Comparison of ENCODE assay signal across 14 cellular contexts in genomic region chr12:51884676-51885229, GRCh38. TPM values are rescaled to one million over a fixed set of nuclear protein-coding genes. Genes with fewer than 3 reads are reported as not detected.
DNase-seq lines count a peak whose midpoint lies in the region; ATAC-seq, FAIRE-seq and TF ChIP-seq lines count a peak whose summit lies in the region.
"Had no signal": no experiment of that assay in that cellular context is flagged by ENCODE, and none has a peak within 500 bp of the region (broad histone marks: within the 10 kb centered on the region; RNA-seq: fewer than 3 reads in every experiment).

No MANE protein-coding gene starts in this region.

- H3K27ac Mint-ChIP-seq in endothelial cell (ENCODE audit: unreplicated experiment) = peak overlapping the region; percentile 76
- peak overlapping the region in 9 of 10 donors; percentile 12 to 96 (median 86) for H3K27ac Mint-ChIP-seq in naive thymus-derived CD8-positive, alpha-beta T cell

- CTCF ChIA-PET in PC-3 (lab: Charles Lee) = no interaction called here

- H3K36me3 ChIP-seq in DND-41 (ENCODE audit: insufficient read depth, low read length) (no peaks in the 10 kb centered on the region), PC-3 (ENCODE audit: low read depth, low read length) (no peaks in the 10 kb centered on the region), pancreas (no peaks in the 10 kb centered on the region)
- no peaks in the 10 kb centered on the region for H3K36me3 ChIP-seq in effector memory CD4-positive, alpha-beta T cell (ENCODE audit: control insufficient read depth, insufficient read depth, low read length)

- H3K27me3 Mint-ChIP-seq in endothelial cell (ENCODE audit: unreplicated experiment) = peaks cover 1% of the 10 kb centered on the region
- H3K27me3 Mint-ChIP-seq in naive thymus-derived CD8-positive, alpha-beta T cell = peaks cover 0 to 3% (median 0%) of the 10 kb centered on the region in 5 donors

- peaks cover 20% of the 10 kb centered on the region for H3K4me1 Mint-ChIP-seq in endothelial cell (ENCODE audit: unreplicated experiment)
- H3K4me1 Mint-ChIP-seq in naive thymus-derived CD8-positive, alpha-beta T cell = peaks cover 7 to 19% (median 15%) of the 10 kb centered on the region in 4 donors

- 78 to 87% methylated on average over 11 of the region's 11 CpGs for WGBS in pancreas, 2 donors

- no peaks in the 10 kb centered on the region for H3K9me2 ChIP-seq in PC-3 (replicated peaks; ENCODE audit: low read length)

- H3K4me3 ChIP-seq in DND-41 (ENCODE audit: low read depth in 1 of 2, low read length in 2 of 2) (no peak overlapping the region), PC-3 (ENCODE audit: low read length) (no peak overlapping the region), pancreas (no peak overlapping the region)
- no peak overlapping the region for H3K4me3 ChIP-seq in effector memory CD4-positive, alpha-beta T cell (ENCODE audit: insufficient read depth, low read depth, low read length, poor library complexity, severe bottlenecking)

- no peaks in the 10 kb centered on the region for H3K9me3 Mint-ChIP-seq in endothelial cell (ENCODE audit: unreplicated experiment)
- H3K9me3 Mint-ChIP-seq in naive thymus-derived CD8-positive, alpha-beta T cell = peaks cover 0 to 5% (median 0%) of the 10 kb centered on the region in 9 donors
- H3K9me3 Mint-ChIP-seq: effector memory CD8-positive, alpha-beta T cell; natural killer cell had no signal

- H3K4me3 Mint-ChIP-seq in endothelial cell (ENCODE audit: unreplicated experiment) = no peak overlapping the region
- peak overlapping the region in 1 of 10 donors; percentile 43 for H3K4me3 Mint-ChIP-seq in naive thymus-derived CD8-positive, alpha-beta T cell

- TF ChIP-seq CTCF in DND-41 (IDR thresholded peaks at IDR 0.05; ENCODE audit: borderline replicate concordance, extremely low read depth, low read length, poor library complexity, severe bottlenecking) (no peak), PC-3 (conservative IDR thresholded peaks at IDR 0.05; ENCODE audit: low read depth, low read length) (no peak), endothelial cell (IDR thresholded peaks at IDR 0.05; ENCODE audit: unreplicated experiment) (no peak), pancreas (IDR thresholded peaks at IDR 0.05) (no peak)

- H3K4me2 ChIP-seq in DND-41 (ENCODE audit: insufficient read depth, low read length) (no peak overlapping the region), PC-3 (ENCODE audit: low read length) (no peak overlapping the region)

- H3K36me3 Mint-ChIP-seq in endothelial cell (ENCODE audit: low read depth, unreplicated experiment) = no peaks in the 10 kb centered on the region
- H3K36me3 Mint-ChIP-seq in naive thymus-derived CD8-positive, alpha-beta T cell = peaks cover 0 to 2% (median 0%) of the 10 kb centered on the region in 3 donors
- H3K36me3 Mint-ChIP-seq: natural killer cell had no signal

- H4K20me1 ChIP-seq in DND-41 (ENCODE audit: insufficient read depth, low read length) = no peaks in the 10 kb centered on the region
- no peaks in the 10 kb centered on the region for H4K20me1 ChIP-seq in PC-3 (ENCODE audit: low read length)

- BruUV-seq in PC-3 (replicated peaks; lab: Mats Ljungman, UMichigan) = no TSS peak

- intact Hi-C loops in PC-3 (cut with micrococcal nuclease) = no loop called here
- intact Hi-C loops in pancreas (cut with DNase I) = no loop called here

- H3K9ac ChIP-seq in DND-41 (ENCODE audit: low read depth, low read length) (no peak overlapping the region), PC-3 (ENCODE audit: low read length) (no peak overlapping the region)

- ATAC-seq in DND-41 (ENCODE audit: insufficient read depth, low read depth) = no peak
- no peak; the same call in 1 of the 2 replicates for ATAC-seq in PC-3
- ATAC-seq in naive thymus-derived CD8-positive, alpha-beta T cell = no peak
- ATAC-seq in pancreas = no peak
- ATAC-seq in GM18520 (IDR thresholded peaks at IDR 0.05; ENCODE audit: unreplicated experiment) = no peak
- ATAC-seq: effector memory CD8-positive, alpha-beta T cell; natural killer cell had no signal

- H3K4me1 ChIP-seq in DND-41 (ENCODE audit: insufficient read depth, low read length) (peaks cover 11% of the 10 kb centered on the region), PC-3 (ENCODE audit: insufficient read depth, low read length) (peaks cover 7% of the 10 kb centered on the region; the same call in 1 of the 2 replicates), pancreas (no peaks in the 10 kb centered on the region)
- H3K4me1 ChIP-seq in effector memory CD4-positive, alpha-beta T cell (ENCODE audit: control insufficient read depth, insufficient read depth, low read length, poor library complexity, severe bottlenecking) = no peaks in the 10 kb centered on the region

- H2AFZ ChIP-seq in DND-41 (ENCODE audit: low read depth, low read length) (peak overlapping the region; percentile 70; the same call in 1 of the 2 replicates), PC-3 (ENCODE audit: low read length) (no peak overlapping the region)

- H3K27ac ChIP-seq in DND-41 (ENCODE audit: low read length) (no peak overlapping the region), PC-3 (ENCODE audit: low read length) (no peak overlapping the region), pancreas (no peak overlapping the region)
- H3K27ac ChIP-seq in effector memory CD4-positive, alpha-beta T cell (ENCODE audit: insufficient read depth, low read length, poor library complexity, severe bottlenecking) = no peak overlapping the region

- no peaks in the 10 kb centered on the region for H3F3A ChIP-seq in PC-3 (ENCODE audit: low read length, unreplicated experiment)

- POLR2A ChIA-PET in PC-3 (lab: Charles Lee; ENCODE audit: unreplicated experiment) = no interaction called here
- POLR2A ChIA-PET in naive thymus-derived CD8-positive, alpha-beta T cell (lab: Charles Lee) = no interaction called here

- H3K9me3 ChIP-seq in DND-41 (ENCODE audit: insufficient read depth, low read length, severe bottlenecking) (peaks cover 1% of the 10 kb centered on the region), PC-3 (ENCODE audit: low read length) (0 out of 2 replicates have a peak, but pooled peaks cover 6% of the 10 kb centered on the region), pancreas (no peaks in the 10 kb centered on the region)
- no peaks in the 10 kb centered on the region for H3K9me3 ChIP-seq in effector memory CD4-positive, alpha-beta T cell (ENCODE audit: control insufficient read depth, low read length)

- H3K79me2 ChIP-seq in DND-41 (ENCODE audit: insufficient read depth, low read length) (no peaks in the 10 kb centered on the region), PC-3 (ENCODE audit: low read length) (no peaks in the 10 kb centered on the region)

- H3K27me3 ChIP-seq in DND-41 (ENCODE audit: insufficient read depth, low read length, poor library complexity) (no peaks in the 10 kb centered on the region), PC-3 (ENCODE audit: low read length) (no peaks in the 10 kb centered on the region), pancreas (peaks cover 0 to 5% (median 0%) of the 10 kb centered on the region in 4 donors)
- H3K27me3 ChIP-seq in effector memory CD4-positive, alpha-beta T cell (replicated peaks; ENCODE audit: control insufficient read depth, insufficient read depth, low read length, poor library complexity, severe bottlenecking) = no peaks in the 10 kb centered on the region

- DNase-seq in DND-41 (no peak), PC-3 (peak; percentile 49), endothelial cell (ENCODE audit: low spot score) (no peak), middle frontal gyrus (ENCODE audit: extremely low spot score, low spot score) (no peak), pancreas (no peak)
- DNase-seq in naive thymus-derived CD8-positive, alpha-beta T cell = no peak
- DNase-seq in effector memory CD4-positive, alpha-beta T cell = no peak
- DNase-seq: activated CD4-positive, alpha-beta T cell treated with anti-CD3 and anti-CD28 coated beads, Interleukin-2, amount 10 ng/mL, durations not matched to agents 24 days and 14 days; effector memory CD8-positive, alpha-beta T cell; MV-4-11; natural killer cell; NCI-H526; stimulated activated CD4-positive, alpha-beta T cell treated with anti-CD3 and anti-CD28 coated beads, Interleukin-15, amount 100 ng/mL, for 24 hours had no signal

- FAIRE-seq in pancreas (lab: Jason Lieb, UNC) = no peak

RNA-seq across cellular contexts. Expression of gene ANKRD33, which starts 3.1 kb away (rescaled TPM):
- not detected in 2 replicates for total RNA-seq in PC-3 (2014; rRNA removed)
- total RNA-seq in endothelial cell (ENCODE audit: unreplicated experiment) = 0.31 TPM
- total RNA-seq in naive thymus-derived CD8-positive, alpha-beta T cell = not detected
- not detected for polyA plus RNA-seq in naive thymus-derived CD8-positive, alpha-beta T cell
- not detected for total RNA-seq in pancreas
- not detected for polyA plus RNA-seq in pancreas
- total RNA-seq: activated CD4-positive, alpha-beta T cell treated with anti-CD3 and anti-CD28 coated beads, Interleukin-2, amount 10 ng/mL, durations not matched to agents 24 days and 14 days; natural killer cell had no signal

RNA-seq across cellular contexts. Expression of gene ACVRL1, which starts 22.6 kb away (rescaled TPM):
- 0.40 TPM in 1 of 2 replicates, not detected in the other for total RNA-seq in PC-3 (2014; rRNA removed)
- total RNA-seq in endothelial cell (ENCODE audit: unreplicated experiment) = 395 TPM
- not detected for total RNA-seq in naive thymus-derived CD8-positive, alpha-beta T cell
- not detected for polyA plus RNA-seq in naive thymus-derived CD8-positive, alpha-beta T cell
- total RNA-seq in pancreas = 10 to 100 TPM in 3 of 6 donors, 1 to 10 TPM in 3; 6.6 to 20.8 (median 12.3) TPM
- polyA plus RNA-seq in pancreas = 10 to 100 TPM; 10.1 to 16.1 TPM
- total RNA-seq: activated CD4-positive, alpha-beta T cell treated with anti-CD3 and anti-CD28 coated beads, Interleukin-2, amount 10 ng/mL, durations not matched to agents 24 days and 14 days had no signal

RNA-seq across cellular contexts. Expression of gene FIGNL2, which starts 36.2 kb away (rescaled TPM):
- total RNA-seq in PC-3 (2014; rRNA removed) (not detected in 2 replicates), endothelial cell (ENCODE audit: unreplicated experiment) (42.0 TPM), pancreas (under 1 TPM; 0.09 to 0.47 (median 0.14) TPM)
- 1 to 10 TPM; 2.8 to 3.2 TPM for total RNA-seq in naive thymus-derived CD8-positive, alpha-beta T cell
- under 1 TPM in 2 of 3 donors, not detected in 1; 0.08 to 0.21 TPM for polyA plus RNA-seq in naive thymus-derived CD8-positive, alpha-beta T cell
- polyA plus RNA-seq in pancreas = under 1 TPM; 0.15 to 0.21 TPM

Comparison
In these comparisons a context has a peak if more than half of its experiments do, and no peak if none do; other contexts are left out.
1. RNA of gene ACVRL1, which starts 22.6 kb away (total RNA-seq): 395 TPM in endothelial cell (single experiment); 6.6 to 20.8 TPM in pancreas, not detected in naive thymus-derived CD8-positive, alpha-beta T cell and 0.40 TPM in PC-3; every median in the first group is over 10 times any median in the second.
2. RNA of gene FIGNL2, which starts 36.2 kb away (total RNA-seq): 42.0 TPM in endothelial cell (single experiment); 2.8 to 3.2 TPM in naive thymus-derived CD8-positive, alpha-beta T cell, 0.09 to 0.47 TPM in pancreas and not detected in PC-3; every median in the first group is over 10 times any median in the second.